Comparison of ENCODE assay signal across 23 cellular contexts in genomic region chr7:64516451-64516850, GRCh38. TPM values are rescaled to one million over a fixed set of nuclear protein-coding genes. Genes with fewer than 3 reads are reported as not detected.
DNase-seq lines count a peak whose midpoint lies in the region; ATAC-seq and TF ChIP-seq lines count a peak whose summit lies in the region.
"Had no signal": no experiment of that assay in that cellular context is flagged by ENCODE, and none has a peak within 500 bp of the region (broad histone marks: within the 10 kb centered on the region; RNA-seq: fewer than 3 reads in every experiment).

No MANE protein-coding gene starts in this region.

- H3K36me3 ChIP-seq in endodermal cell (ENCODE audit: control insufficient read depth, insufficient read depth, low read length) (peaks cover 48% of the 10 kb centered on the region), rectal smooth muscle tissue (ENCODE audit: control insufficient read depth, insufficient read depth, low read length) (peaks cover 3% of the 10 kb centered on the region)

- peaks cover 99% of the 10 kb centered on the region for H3K9me3 ChIP-seq in endodermal cell (ENCODE audit: control insufficient read depth, low read length)

- no peaks in the 10 kb centered on the region for H3K4me1 Mint-ChIP-seq in endodermal cell
- no peaks in the 10 kb centered on the region for H3K4me1 Mint-ChIP-seq in HFFc6 (ENCODE audit: low read depth)
- H3K4me1 Mint-ChIP-seq: GM23338 had no signal

- H3K27me3 Mint-ChIP-seq in endodermal cell (ENCODE audit: insufficient read depth) (no peaks in the 10 kb centered on the region), HFFc6 (ENCODE audit: insufficient read depth) (no peaks in the 10 kb centered on the region; the same call in 1 of the 2 replicates)

- 63 to 65% methylated on average over 1 to 2 of the region's 2 CpGs for WGBS in endodermal cell (ENCODE audit: insufficient coverage in 1 of 2, insufficient read length in 1 of 2), 2 experiments

- no peak for ATAC-seq in GM19324 (IDR thresholded peaks at IDR 0.05; ENCODE audit: low FRiP score, unreplicated experiment)
- ATAC-seq: GM23338 had no signal

- H3K36me3 Mint-ChIP-seq in endodermal cell (ENCODE audit: low read depth) (peaks cover 57% of the 10 kb centered on the region), HFFc6 (ENCODE audit: low read depth) (peaks cover 84% of the 10 kb centered on the region)

- H3K27ac Mint-ChIP-seq in endodermal cell (no peak overlapping the region), HFFc6 (no peak overlapping the region)
- H3K27ac Mint-ChIP-seq: GM23338 had no signal

- H3K27ac ChIP-seq in 22Rv1 (0 out of 2 replicates have a peak overlapping the region, but pooled peaks have one; percentile 9), VCaP (peak overlapping the region; percentile 73), endodermal cell (ENCODE audit: low read depth, low read length) (no peak overlapping the region), rectal smooth muscle tissue (ENCODE audit: low read depth, low read length) (peak overlapping the region; percentile 63)
- H3K27ac ChIP-seq: C4-2B, RWPE1 had no signal

- H3K27me3 ChIP-seq in endodermal cell (ENCODE audit: control insufficient read depth, insufficient read depth, low read length, poor library complexity, severe bottlenecking) (no peaks in the 10 kb centered on the region), rectal smooth muscle tissue (ENCODE audit: control insufficient read depth, insufficient read depth, low read length) (no peaks in the 10 kb centered on the region)

- no peak overlapping the region for H3K4me3 Mint-ChIP-seq in endodermal cell
- H3K4me3 Mint-ChIP-seq in HFFc6 = no peak overlapping the region
- H3K4me3 Mint-ChIP-seq: GM23338 had no signal

- peaks cover 86% of the 10 kb centered on the region for H3K9me3 Mint-ChIP-seq in endodermal cell
- H3K9me3 Mint-ChIP-seq in HFFc6 = peaks cover 82% of the 10 kb centered on the region

- TF ChIP-seq CTCF in 22Rv1 (IDR thresholded peaks at IDR 0.05) (no peak), VCaP (conservative IDR thresholded peaks at IDR 0.05) (no peak), endodermal cell (conservative IDR thresholded peaks at IDR 0.05) (no peak), HFFc6 (IDR thresholded peaks at IDR 0.05) (no peak)

- H3K9ac ChIP-seq in endodermal cell (ENCODE audit: extremely low read depth, low read length, poor library complexity, severe bottlenecking) = no peak overlapping the region
- no peak overlapping the region for H3K9ac ChIP-seq in rectal smooth muscle tissue (ENCODE audit: low read length)
- H3K9ac ChIP-seq: SK-N-SH had no signal

- no peaks in the 10 kb centered on the region for H3K4me1 ChIP-seq in endodermal cell (ENCODE audit: control insufficient read depth, insufficient read depth, low read length)
- H3K4me1 ChIP-seq in rectal smooth muscle tissue (ENCODE audit: control insufficient read depth, insufficient read depth, low read length) = no peaks in the 10 kb centered on the region

- DNase-seq in endodermal cell = no peak
- no peak for DNase-seq in NCI-H1436 treated with DMSO at 0.1 percent for 48 hours (lab: John Stamatoyannopoulos, UW)
- no peak for DNase-seq in NCI-H2029 treated with DMSO at 0.1 percent for 48 hours (lab: John Stamatoyannopoulos, UW)
- no peak for DNase-seq in HFFc6
- DNase-seq: 8988T, DMS53, GDM1, HCEC 1CT, NCI-H1092, NCI-H1436, NCI-H1930, NCI-H226, NCI-H510A treated with DMSO at 0.1 percent for 48 hours, NCI-H748 treated with DMSO at 0.1 percent for 48 hours, SHP77 treated with DMSO at 0.1 percent for 48 hours, SK-N-SH had no signal

- H3K4me3 ChIP-seq in endodermal cell (ENCODE audit: low read length) = peak overlapping the region; percentile 40
- no peak overlapping the region for H3K4me3 ChIP-seq in rectal smooth muscle tissue (ENCODE audit: low read length)
- H3K4me3 ChIP-seq: GM23338 had no signal

RNA-seq across cellular contexts. Expression of gene ZNF680, which starts 46.4 kb away (rescaled TPM):
- 10 to 100 TPM; 14.6 to 19.5 TPM for total RNA-seq in endodermal cell
- polyA plus RNA-seq in endodermal cell (2013, experiment 1 of 2) = 18.1 TPM
- polyA plus RNA-seq in endodermal cell (2013, experiment 2 of 2) = 21.4 TPM
- total RNA-seq in HFFc6 (2021; fragmentation: NEBNext Ultra II Directional; extraction: Animal tissue kit (Norgen Biotek cat#: 25700)) = 1 to 10 TPM; 3.6 to 4.7 (median 3.9) TPM
